Comparison of ENCODE assay signal across 11 cellular contexts in the genomic region with DNA sequence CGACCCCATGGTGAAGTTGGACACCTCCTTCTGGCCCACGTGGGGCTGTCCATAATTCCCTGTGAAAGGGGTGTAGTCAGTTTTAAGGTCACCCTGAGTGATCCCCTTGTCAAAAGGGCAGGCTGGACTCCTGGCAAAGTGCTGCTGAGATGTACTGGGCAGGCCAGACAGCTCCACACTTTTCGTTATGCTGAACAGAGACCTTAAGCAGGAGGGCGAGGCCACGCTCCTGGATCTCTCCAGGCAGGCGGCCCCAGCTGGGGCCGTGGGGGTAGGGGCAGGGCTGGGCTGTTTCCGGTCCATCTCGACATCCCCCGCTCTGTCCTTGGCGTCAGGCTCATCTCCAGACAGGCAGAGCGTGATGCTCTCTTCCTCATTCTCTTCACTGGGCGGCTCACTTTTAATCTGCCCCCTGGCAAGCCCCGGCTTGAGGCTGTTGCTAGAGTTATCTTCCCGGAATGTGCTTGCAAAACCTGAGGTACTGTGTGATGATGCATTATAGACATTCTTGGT. TPM values are rescaled to one million over a fixed set of nuclear protein-coding genes. Genes with fewer than 3 reads are reported as not detected.
A peak's percentile ranks its signal among the peaks of the same experiment; 100 is the strongest.
DNase-seq lines count a peak whose midpoint lies in the region; ATAC-seq and TF ChIP-seq lines count a peak whose summit lies in the region.
"Had no signal": no experiment of that assay in that cellular context is flagged by ENCODE, and none has a peak within 500 bp of the region (broad histone marks: within the 10 kb centered on the region; RNA-seq: fewer than 3 reads in every experiment).

No MANE protein-coding gene starts in this region.

- peak; percentile 70 for DNase-seq in MCF 10A (ENCODE audit: unreplicated experiment)
- no peak for DNase-seq in breast epithelium (ENCODE audit: low spot score in 2 of 2)
- no peak for DNase-seq in activated CD8-positive, alpha-beta T cell treated with anti-CD3 and anti-CD28 coated beads for 36 hours
- peak; percentile 65 for DNase-seq in hepatocyte (ENCODE audit: low spot score)
- DNase-seq in osteoblast (ENCODE audit: insufficient read length, low spot score, missing footprints) = no peak
- DNase-seq: NCI-H1436 treated with DMSO at 0.1 percent for 48 hours; stimulated activated CD4-positive, alpha-beta T cell treated with anti-CD3 and anti-CD28 coated beads, Interleukin-15, amount 100 ng/mL, for 24 hours had no signal

- no peaks in the 10 kb centered on the region for H3K9me3 Mint-ChIP-seq in MCF 10A (ENCODE audit: unreplicated experiment)
- H3K9me3 Mint-ChIP-seq in activated CD8-positive, alpha-beta T cell treated with anti-CD3 and anti-CD28 coated beads for 36 hours = no peaks in the 10 kb centered on the region
- H3K9me3 Mint-ChIP-seq: nephron had no signal

- H3K4me1 ChIP-seq in breast epithelium (no peaks in the 10 kb centered on the region), hepatocyte (ENCODE audit: insufficient read depth) (no peaks in the 10 kb centered on the region), thymus (ENCODE audit: control insufficient read depth, insufficient read depth, low read length) (peaks cover 5% of the 10 kb centered on the region), osteoblast (ENCODE audit: insufficient read depth, low read length) (peaks cover 5% of the 10 kb centered on the region)

- H2AFZ ChIP-seq in hepatocyte (no peak overlapping the region), osteoblast (ENCODE audit: low read length) (no peak overlapping the region)

- CTCF ChIA-PET in MCF 10A (lab: Yijun Ruan, JAX) = interaction anchor here (1.1 to 5.9 kb wide), 4 partner anchors 9 to 528 kb away, joined by 4 to 51 read pairs (median 4); no protein-coding TSS in a partner anchor
- CTCF ChIA-PET in activated CD8-positive, alpha-beta T cell treated with anti-CD3 and anti-CD28 coated beads for 36 hours (lab: Charles Lee) = interaction anchor here (2.8 kb wide), 1 partner anchor 10 kb away, joined by 24 read pairs; no protein-coding TSS in a partner anchor

- no peak for TF ChIP-seq POLR2A in breast epithelium (IDR thresholded peaks at IDR 0.05)

- no peaks in the 10 kb centered on the region for H3K27me3 Mint-ChIP-seq in MCF 10A (ENCODE audit: insufficient read depth, unreplicated experiment)
- no peaks in the 10 kb centered on the region for H3K27me3 Mint-ChIP-seq in activated CD8-positive, alpha-beta T cell treated with anti-CD3 and anti-CD28 coated beads for 36 hours

- no peak overlapping the region for H3K4me2 ChIP-seq in hepatocyte
- H3K4me2 ChIP-seq in osteoblast (ENCODE audit: insufficient read depth, low read length) = no peak overlapping the region

- H3K9me3 ChIP-seq in breast epithelium (no peaks in the 10 kb centered on the region), hepatocyte (ENCODE audit: low read depth) (no peaks in the 10 kb centered on the region), thymus (ENCODE audit: control insufficient read depth) (no peaks in the 10 kb centered on the region), osteoblast (ENCODE audit: low read depth, low read length) (no peaks in the 10 kb centered on the region)

- peaks cover 42% of the 10 kb centered on the region for H3K4me1 Mint-ChIP-seq in MCF 10A (ENCODE audit: insufficient read depth, unreplicated experiment)
- peaks cover 75% of the 10 kb centered on the region for H3K4me1 Mint-ChIP-seq in activated CD8-positive, alpha-beta T cell treated with anti-CD3 and anti-CD28 coated beads for 36 hours (ENCODE audit: low read depth)

- peak overlapping the region; percentile 38 for H3K4me3 Mint-ChIP-seq in MCF 10A (ENCODE audit: unreplicated experiment)
- no peak overlapping the region for H3K4me3 Mint-ChIP-seq in activated CD8-positive, alpha-beta T cell treated with anti-CD3 and anti-CD28 coated beads for 36 hours
- H3K4me3 Mint-ChIP-seq: nephron had no signal

- WGBS in hepatocyte (ENCODE audit: low lambda C conversion rate, missing lambda C conversion rate) = 78% methylated on average over 15 of the region's 15 CpGs
- 94% methylated on average over 15 of the region's 15 CpGs for WGBS in thymus

- no peak overlapping the region for H3K27ac ChIP-seq in breast epithelium
- H3K27ac ChIP-seq in hepatocyte = peak overlapping the region; percentile 73
- peak overlapping the region; percentile 82 for H3K27ac ChIP-seq in thymus (ENCODE audit: low read depth)
- no peak overlapping the region for H3K27ac ChIP-seq in osteoblast (ENCODE audit: low read depth, low read length)

- H3K79me2 ChIP-seq in hepatocyte (no peaks in the 10 kb centered on the region), osteoblast (ENCODE audit: insufficient read depth, low read length) (no peaks in the 10 kb centered on the region)

- no peaks in the 10 kb centered on the region for H3K36me3 Mint-ChIP-seq in MCF 10A (ENCODE audit: insufficient read depth, unreplicated experiment)
- peaks cover 73% of the 10 kb centered on the region for H3K36me3 Mint-ChIP-seq in activated CD8-positive, alpha-beta T cell treated with anti-CD3 and anti-CD28 coated beads for 36 hours (ENCODE audit: low read depth)

- intact Hi-C loops in MCF 10A (cut with micrococcal nuclease) (no loop called here), breast epithelium (cut with DNase I; ENCODE audit: low total_unique reads) (no loop called here)
- intact Hi-C loops in activated CD8-positive, alpha-beta T cell treated with anti-CD3 and anti-CD28 coated beads for 36 hours (cut with micrococcal nuclease) = loop anchor here (5.0 to 10.0 kb wide), 4 partner anchors 76 to 444 kb away; no protein-coding TSS in a partner anchor

- TSS peak; percentile 31 for BruUV-seq in MCF 10A (replicated peaks; lab: Mats Ljungman, UMichigan)

- H3K36me3 ChIP-seq in breast epithelium (no peaks in the 10 kb centered on the region), hepatocyte (replicated peaks; ENCODE audit: insufficient read depth, low read depth) (no peaks in the 10 kb centered on the region), thymus (ENCODE audit: control insufficient read depth, insufficient read depth) (peaks cover 25% of the 10 kb centered on the region), osteoblast (ENCODE audit: insufficient read depth, low read length) (no peaks in the 10 kb centered on the region)

- H3K9me2 ChIP-seq in hepatocyte (replicated peaks; ENCODE audit: insufficient read depth) = no peaks in the 10 kb centered on the region

- no peak overlapping the region for H3K4me3 ChIP-seq in breast epithelium
- no peak overlapping the region for H3K4me3 ChIP-seq in hepatocyte
- no peak overlapping the region for H3K4me3 ChIP-seq in thymus (ENCODE audit: low read length)
- no peak overlapping the region for H3K4me3 ChIP-seq in osteoblast (ENCODE audit: insufficient read depth, low read length)

- no peaks in the 10 kb centered on the region for H4K20me1 ChIP-seq in hepatocyte (ENCODE audit: insufficient read depth, poor library complexity, severe bottlenecking)
- H4K20me1 ChIP-seq in osteoblast (ENCODE audit: insufficient read depth, low read length) = no peaks in the 10 kb centered on the region

- POLR2A ChIA-PET in MCF 10A (lab: Yijun Ruan, JAX) = interaction anchor here (0.6 kb wide), 1 partner anchor 11 kb away, joined by 3 read pairs; no protein-coding TSS in a partner anchor
- POLR2A ChIA-PET in activated CD8-positive, alpha-beta T cell treated with anti-CD3 and anti-CD28 coated beads for 36 hours (lab: Charles Lee) = interaction anchor here (0.6 to 1.0 kb wide), 2 partner anchors 129 to 160 kb away, joined by 3 read pairs; no protein-coding TSS in a partner anchor

- ATAC-seq in activated CD8-positive, alpha-beta T cell treated with anti-CD3 and anti-CD28 coated beads for 36 hours = no peak
- ATAC-seq in GM18909 (IDR thresholded peaks at IDR 0.05; ENCODE audit: poor library complexity, unreplicated experiment) (no peak), GM19397 (IDR thresholded peaks at IDR 0.05; ENCODE audit: unreplicated experiment) (no peak)

- TF ChIP-seq CTCF in MCF 10A (IDR thresholded peaks at IDR 0.05; ENCODE audit: unreplicated experiment) = no peak
- TF ChIP-seq CTCF in breast epithelium (IDR thresholded peaks at IDR 0.05) = no peak
- TF ChIP-seq CTCF in activated CD8-positive, alpha-beta T cell treated with anti-CD3 and anti-CD28 coated beads for 36 hours (IDR thresholded peaks at IDR 0.05) = no peak
- no peak for TF ChIP-seq CTCF in hepatocyte (IDR thresholded peaks at IDR 0.05; ENCODE audit: poor library complexity)
- TF ChIP-seq CTCF in osteoblast (IDR thresholded peaks at IDR 0.05; ENCODE audit: extremely low read depth, low read depth, low read length) = no peak

- H3K27me3 ChIP-seq in breast epithelium (no peaks in the 10 kb centered on the region), hepatocyte (no peaks in the 10 kb centered on the region), thymus (ENCODE audit: control insufficient read depth, insufficient read depth) (no peaks in the 10 kb centered on the region), osteoblast (ENCODE audit: insufficient read depth, low read length) (no peaks in the 10 kb centered on the region)

- no peak overlapping the region for H3K27ac Mint-ChIP-seq in MCF 10A (ENCODE audit: low read depth, unreplicated experiment)
- H3K27ac Mint-ChIP-seq in activated CD8-positive, alpha-beta T cell treated with anti-CD3 and anti-CD28 coated beads for 36 hours = peak overlapping the region; percentile 89
- H3K27ac Mint-ChIP-seq: nephron had no signal

RNA-seq across cellular contexts. Expression of a gene that starts 56.7 kb away (rescaled TPM):
- total RNA-seq in MCF 10A (2022) (not detected in 2 replicates), breast epithelium (not detected), hepatocyte (0.24 TPM in 1 of 2 replicates, not detected in the other), osteoblast (not detected in 2 replicates)
- not detected for total RNA-seq in activated CD8-positive, alpha-beta T cell treated with anti-CD3 and anti-CD28 coated beads for 36 hours
- polyA plus RNA-seq in hepatocyte (not detected in 2 replicates), thymus (not detected)

Comparison
In these comparisons a context has a peak if more than half of its experiments do, and no peak if none do; other contexts are left out.
1. DNase-seq: peak in MCF 10A (single experiment) and hepatocyte (single experiment); none in breast epithelium (0 of 2), activated CD8-positive, alpha-beta T cell treated with anti-CD3 and anti-CD28 coated beads for 36 hours (single experiment) and osteoblast (single experiment).
2. H3K27ac ChIP-seq: peak in hepatocyte (single experiment) and thymus (single experiment); none in breast epithelium (0 of 2) and osteoblast (single experiment).